Comparison of ENCODE assay signal across 8 cellular contexts in genomic region chr2:68726608-68727367, GRCh38. TPM values are rescaled to one million over a fixed set of nuclear protein-coding genes. Genes with fewer than 3 reads are reported as not detected.
DNase-seq lines count a peak whose midpoint lies in the region; ATAC-seq, FAIRE-seq and TF ChIP-seq lines count a peak whose summit lies in the region.

No MANE protein-coding gene starts in this region.

- peak; percentile 50 for DNase-seq in DMS79 treated with DMSO at 0.1 percent for 48 hours (lab: John Stamatoyannopoulos, UW)
- peak; percentile 95 for DNase-seq in Karpas-422
- peak; percentile 93 for DNase-seq in activated CD8-positive, alpha-beta T cell treated with anti-CD3 and anti-CD28 coated beads, Interleukin-2, amount 10 ng/mL, durations not matched to agents 7 days and 5 days
- DNase-seq in left lobe of liver (ENCODE audit: low spot score) = no peak
- peak; percentile 64 for DNase-seq in urothelium cell line (ENCODE audit: low spot score)
- DNase-seq in frontal cortex (ENCODE audit: low spot score in 2 of 2) = no peak
- DNase-seq in type B pancreatic cell (ENCODE audit: extremely low spot score, unreplicated experiment) = no peak

- H3K27ac ChIP-seq in Karpas-422 (ENCODE audit: low read length) = peak overlapping the region; percentile 85

- no peaks in the 10 kb centered on the region for H3K27me3 Mint-ChIP-seq in activated CD8-positive, alpha-beta T cell treated with anti-CD3 and anti-CD28 coated beads, Interleukin-2, amount 10 ng/mL, durations not matched to agents 7 days and 5 days (ENCODE audit: low read depth)
- H3K27me3 Mint-ChIP-seq in type B pancreatic cell = peaks cover 5% of the 10 kb centered on the region

- peak overlapping the region; percentile 32 for H3K4me3 Mint-ChIP-seq in activated CD8-positive, alpha-beta T cell treated with anti-CD3 and anti-CD28 coated beads, Interleukin-2, amount 10 ng/mL, durations not matched to agents 7 days and 5 days
- H3K4me3 Mint-ChIP-seq in type B pancreatic cell = no peak overlapping the region

- H3K27ac Mint-ChIP-seq in activated CD8-positive, alpha-beta T cell treated with anti-CD3 and anti-CD28 coated beads, Interleukin-2, amount 10 ng/mL, durations not matched to agents 7 days and 5 days = peak overlapping the region; percentile 79
- H3K27ac Mint-ChIP-seq in type B pancreatic cell = no peak overlapping the region

- POLR2A ChIA-PET in activated CD8-positive, alpha-beta T cell treated with anti-CD3 and anti-CD28 coated beads, Interleukin-2, amount 10 ng/mL, durations not matched to agents 7 days and 5 days (lab: Charles Lee) = interaction anchor here (1.1 to 1.8 kb wide), 3 partner anchors 8 to 15 kb away, joined by 5 read pairs; no protein-coding TSS in a partner anchor

- H4K20me1 ChIP-seq in Karpas-422 (ENCODE audit: insufficient read depth, low read depth, low read length) = no peaks in the 10 kb centered on the region

- peaks cover 7% of the 10 kb centered on the region for H3K36me3 Mint-ChIP-seq in activated CD8-positive, alpha-beta T cell treated with anti-CD3 and anti-CD28 coated beads, Interleukin-2, amount 10 ng/mL, durations not matched to agents 7 days and 5 days (ENCODE audit: low read depth)
- no peaks in the 10 kb centered on the region for H3K36me3 Mint-ChIP-seq in type B pancreatic cell

- H3K9ac ChIP-seq in Karpas-422 (ENCODE audit: low read length) = peak overlapping the region; percentile 62

- peak; percentile 97 for ATAC-seq in GM21576 (IDR thresholded peaks at IDR 0.05; ENCODE audit: unreplicated experiment)
- peak; percentile 97 for ATAC-seq in activated CD8-positive, alpha-beta T cell treated with anti-CD3 and anti-CD28 coated beads, Interleukin-2, amount 10 ng/mL, durations not matched to agents 7 days and 5 days
- peak; percentile 78 for ATAC-seq in left lobe of liver

- FAIRE-seq in urothelium cell line (lab: Jason Lieb, UNC) (no peak), frontal cortex (lab: Jason Lieb, UNC) (no peak)

- no peaks in the 10 kb centered on the region for H3K79me2 ChIP-seq in Karpas-422 (ENCODE audit: low read length)

- CTCF ChIA-PET in activated CD8-positive, alpha-beta T cell treated with anti-CD3 and anti-CD28 coated beads, Interleukin-2, amount 10 ng/mL, durations not matched to agents 7 days and 5 days (lab: Charles Lee) = interaction anchor here (1.1 to 23.9 kb wide), 6 partner anchors 8 to 239 kb away, joined by 3 to 449 read pairs (median 4); partner anchors contain the start of gene ARHGAP25

- no peaks in the 10 kb centered on the region for H3K9me3 ChIP-seq in Karpas-422 (ENCODE audit: low read length)

- H2AFZ ChIP-seq in Karpas-422 (ENCODE audit: low read length) = peak overlapping the region; percentile 45

- no peaks in the 10 kb centered on the region for H3K9me2 ChIP-seq in Karpas-422 (replicated peaks; ENCODE audit: insufficient read depth, low read length)

- H3K4me3 ChIP-seq in Karpas-422 (ENCODE audit: low read length) = peak overlapping the region; percentile 18

- no peaks in the 10 kb centered on the region for H3K9me3 Mint-ChIP-seq in activated CD8-positive, alpha-beta T cell treated with anti-CD3 and anti-CD28 coated beads, Interleukin-2, amount 10 ng/mL, durations not matched to agents 7 days and 5 days (ENCODE audit: insufficient read depth)
- no peaks in the 10 kb centered on the region for H3K9me3 Mint-ChIP-seq in type B pancreatic cell

- TF ChIP-seq CTCF in type B pancreatic cell (conservative IDR thresholded peaks at IDR 0.05) = no peak

- peaks cover 79% of the 10 kb centered on the region for H3K4me1 Mint-ChIP-seq in activated CD8-positive, alpha-beta T cell treated with anti-CD3 and anti-CD28 coated beads, Interleukin-2, amount 10 ng/mL, durations not matched to agents 7 days and 5 days (ENCODE audit: low read depth)
- H3K4me1 Mint-ChIP-seq in type B pancreatic cell (ENCODE audit: unreplicated experiment) = peaks cover 12% of the 10 kb centered on the region

- H3K4me2 ChIP-seq in Karpas-422 (ENCODE audit: low read depth, low read length, poor library complexity, severe bottlenecking) = peak overlapping the region; percentile 64

- no peaks in the 10 kb centered on the region for H3K27me3 ChIP-seq in Karpas-422 (ENCODE audit: low read length)

- peaks cover 53% of the 10 kb centered on the region for H3K4me1 ChIP-seq in Karpas-422 (ENCODE audit: low read length)

- no peaks in the 10 kb centered on the region for H3K36me3 ChIP-seq in Karpas-422 (ENCODE audit: insufficient read depth, low read length)

RNA-seq across cellular contexts. Expression of gene ARHGAP25, which starts 7.8 kb away (rescaled TPM):
- 172 and 213 TPM in 2 replicates for total RNA-seq in Karpas-422 (2014; rRNA removed; shearing (Covaris generic); ENCODE audit: low replicate concordance)
- 10 to 100 TPM; 68.2 to 68.7 TPM for total RNA-seq in activated CD8-positive, alpha-beta T cell treated with anti-CD3 and anti-CD28 coated beads, Interleukin-2, amount 10 ng/mL, durations not matched to agents 7 days and 5 days
- total RNA-seq in left lobe of liver (4.7 TPM), frontal cortex (1.2 TPM), type B pancreatic cell (ENCODE audit: low replicate concordance) (1.1 and 2.4 TPM in 2 replicates)

Comparison
In these comparisons a context has a peak if more than half of its experiments do, and no peak if none do; other contexts are left out.
1. DNase-seq: peak in DMS79 treated with DMSO at 0.1 percent for 48 hours (single experiment), Karpas-422 (single experiment), activated CD8-positive, alpha-beta T cell treated with anti-CD3 and anti-CD28 coated beads, Interleukin-2, amount 10 ng/mL, durations not matched to agents 7 days and 5 days (single experiment) and urothelium cell line (single experiment); none in left lobe of liver (single experiment), frontal cortex (0 of 2) and type B pancreatic cell (single experiment).
2. RNA of gene ARHGAP25, which starts 7.8 kb away (total RNA-seq): 172 to 213 TPM in Karpas-422 and 68.2 to 68.7 TPM in activated CD8-positive, alpha-beta T cell treated with anti-CD3 and anti-CD28 coated beads, Interleukin-2, amount 10 ng/mL, durations not matched to agents 7 days and 5 days; 4.7 TPM in left lobe of liver (single experiment), 1.2 TPM in frontal cortex (single experiment) and 1.1 to 2.4 TPM in type B pancreatic cell; every median in the first group is over 10 times any median in the second.
3. Peak in every context shown above with its lines, with median percentiles within 50 percentile points of each other: ATAC-seq.